2 cellular contexts compared by ENCODE assay signal in the genomic region with DNA sequence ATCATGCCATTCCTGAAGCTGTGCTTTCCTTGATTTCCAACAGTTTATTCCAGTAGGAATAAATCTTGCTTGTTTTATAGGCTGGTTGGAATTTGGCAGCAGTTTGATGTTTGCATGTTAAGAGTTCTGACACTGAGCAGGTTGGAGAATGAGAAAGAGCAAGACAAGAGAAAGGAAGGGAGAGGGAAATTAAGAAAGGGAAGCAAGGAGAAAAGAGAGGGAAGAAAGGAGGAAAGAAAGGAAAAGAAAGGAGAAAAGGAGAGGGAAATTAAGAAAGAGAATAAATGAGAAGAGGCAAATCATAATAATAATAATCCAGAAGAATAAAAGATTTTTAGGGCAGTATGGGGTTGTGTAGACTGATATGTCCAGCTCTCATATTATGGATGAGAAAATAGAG.
TF ChIP-seq lines count a peak whose summit lies in the region.

No MANE protein-coding gene starts in this region.

TF ChIP-seq in HEK293, 187 proteins besides CTCF, POLR2A, EP300 and RAD21 (continued from another document):
- TF ChIP-seq ZNF132 (tag by site-specific recombination; IDR thresholded peaks at IDR 0.05; ENCODE audit: borderline replicate concordance), result no peak
- peak; percentile 98 for TF ChIP-seq PRDM1 (tag by site-specific recombination; IDR thresholded peaks at IDR 0.05)
- no peak for TF ChIP-seq IKZF3 (tag by site-specific recombination; IDR thresholded peaks at IDR 0.05)
- TF ChIP-seq, protein P1, sequence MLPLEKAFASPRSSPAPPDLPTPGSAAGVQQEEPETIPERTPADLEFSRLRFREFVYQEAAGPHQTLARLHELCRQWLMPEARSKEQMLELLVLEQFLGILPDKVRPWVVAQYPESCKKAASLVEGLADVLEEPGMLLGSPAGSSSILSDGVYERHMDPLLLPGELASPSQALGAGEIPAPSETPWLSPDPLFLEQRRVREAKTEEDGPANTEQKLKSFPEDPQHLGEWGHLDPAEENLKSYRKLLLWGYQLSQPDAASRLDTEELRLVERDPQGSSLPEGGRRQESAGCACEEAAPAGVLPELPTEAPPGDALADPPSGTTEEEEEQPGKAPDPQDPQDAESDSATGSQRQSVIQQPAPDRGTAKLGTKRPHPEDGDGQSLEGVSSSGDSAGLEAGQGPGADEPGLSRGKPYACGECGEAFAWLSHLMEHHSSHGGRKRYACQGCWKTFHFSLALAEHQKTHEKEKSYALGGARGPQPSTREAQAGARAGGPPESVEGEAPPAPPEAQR (tag by site-specific recombination; IDR thresholded peaks at IDR 0.05), result no peak
- no peak for TF ChIP-seq ZNF311 (tag by site-specific recombination; IDR thresholded peaks at IDR 0.05; ENCODE audit: borderline replicate concordance)
- TF ChIP-seq, protein P2, sequence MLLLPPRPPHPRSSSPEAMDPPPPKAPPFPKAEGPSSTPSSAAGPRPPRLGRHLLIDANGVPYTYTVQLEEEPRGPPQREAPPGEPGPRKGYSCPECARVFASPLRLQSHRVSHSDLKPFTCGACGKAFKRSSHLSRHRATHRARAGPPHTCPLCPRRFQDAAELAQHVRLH (tag by site-specific recombination; IDR thresholded peaks at IDR 0.05), result no peak
- TF ChIP-seq ZNF366 (tag by site-specific recombination; conservative IDR thresholded peaks at IDR 0.05), result 0 out of 2 replicates have a peak, but pooled peaks have one; percentile 16
- TF ChIP-seq SP2 (tag by site-specific recombination; IDR thresholded peaks at IDR 0.05), result no peak

TF ChIP-seq in neural cell, 6 proteins besides CTCF, POLR2A, EP300 and RAD21 (continued from another document):
- TF ChIP-seq, protein P3, sequence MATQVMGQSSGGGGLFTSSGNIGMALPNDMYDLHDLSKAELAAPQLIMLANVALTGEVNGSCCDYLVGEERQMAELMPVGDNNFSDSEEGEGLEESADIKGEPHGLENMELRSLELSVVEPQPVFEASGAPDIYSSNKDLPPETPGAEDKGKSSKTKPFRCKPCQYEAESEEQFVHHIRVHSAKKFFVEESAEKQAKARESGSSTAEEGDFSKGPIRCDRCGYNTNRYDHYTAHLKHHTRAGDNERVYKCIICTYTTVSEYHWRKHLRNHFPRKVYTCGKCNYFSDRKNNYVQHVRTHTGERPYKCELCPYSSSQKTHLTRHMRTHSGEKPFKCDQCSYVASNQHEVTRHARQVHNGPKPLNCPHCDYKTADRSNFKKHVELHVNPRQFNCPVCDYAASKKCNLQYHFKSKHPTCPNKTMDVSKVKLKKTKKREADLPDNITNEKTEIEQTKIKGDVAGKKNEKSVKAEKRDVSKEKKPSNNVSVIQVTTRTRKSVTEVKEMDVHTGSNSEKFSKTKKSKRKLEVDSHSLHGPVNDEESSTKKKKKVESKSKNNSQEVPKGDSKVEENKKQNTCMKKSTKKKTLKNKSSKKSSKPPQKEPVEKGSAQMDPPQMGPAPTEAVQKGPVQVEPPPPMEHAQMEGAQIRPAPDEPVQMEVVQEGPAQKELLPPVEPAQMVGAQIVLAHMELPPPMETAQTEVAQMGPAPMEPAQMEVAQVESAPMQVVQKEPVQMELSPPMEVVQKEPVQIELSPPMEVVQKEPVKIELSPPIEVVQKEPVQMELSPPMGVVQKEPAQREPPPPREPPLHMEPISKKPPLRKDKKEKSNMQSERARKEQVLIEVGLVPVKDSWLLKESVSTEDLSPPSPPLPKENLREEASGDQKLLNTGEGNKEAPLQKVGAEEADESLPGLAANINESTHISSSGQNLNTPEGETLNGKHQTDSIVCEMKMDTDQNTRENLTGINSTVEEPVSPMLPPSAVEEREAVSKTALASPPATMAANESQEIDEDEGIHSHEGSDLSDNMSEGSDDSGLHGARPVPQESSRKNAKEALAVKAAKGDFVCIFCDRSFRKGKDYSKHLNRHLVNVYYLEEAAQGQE (IDR thresholded peaks at IDR 0.05; ENCODE audit: borderline replicate concordance), result no peak
- TF ChIP-seq SMC3 (conservative IDR thresholded peaks at IDR 0.05; ENCODE audit: poor library complexity), result no peak
- TF ChIP-seq EZH2 (IDR thresholded peaks at IDR 0.05; ENCODE audit: borderline replicate concordance, insufficient read depth, low read length, poor library complexity, severe bottlenecking), result no peak
TF ChIP-seq in neural cell: peak in this region for 0.
